ENCODE assay signal across 9 cellular contexts in genomic region chr7:5495581-5496375, GRCh38. TPM values are rescaled to one million over a fixed set of nuclear protein-coding genes. Genes with fewer than 3 reads are reported as not detected.
A peak's percentile ranks its signal among the peaks of the same experiment; 100 is the strongest.
DNase-seq lines count a peak whose midpoint lies in the region; ATAC-seq and TF ChIP-seq lines count a peak whose summit lies in the region.
"Had no signal": no experiment of that assay in that cellular context is flagged by ENCODE, and none has a peak within 500 bp of the region (broad histone marks: within the 10 kb centered on the region; RNA-seq: fewer than 3 reads in every experiment).

No MANE protein-coding gene starts in this region.

- H3K36me3 Mint-ChIP-seq in stimulated activated naive B cell treated with anti-CD40 and anti-IgM and Interleukin-4, amounts not matched to agents 10 μg/mL and 1 μg/mL and 100 μg/mL, for 72 hours, result peaks cover 23 to 29% of the 10 kb centered on the region in 2 donors
- H3K36me3 Mint-ChIP-seq in mesothelial cell of epicardium, result peaks cover 4% of the 10 kb centered on the region

- H3K4me3 Mint-ChIP-seq in stimulated activated naive B cell treated with anti-CD40 and anti-IgM and Interleukin-4, amounts not matched to agents 10 μg/mL and 1 μg/mL and 100 μg/mL, for 72 hours, result peak overlapping the region in 1 of 2 donors; percentile 49
- H3K4me3 Mint-ChIP-seq in mesothelial cell of epicardium, result no peak overlapping the region

- no peak for ATAC-seq in stimulated activated naive B cell treated with anti-CD40 and anti-IgM and Interleukin-4, amounts not matched to agents 10 μg/mL and 1 μg/mL and 100 μg/mL, for 72 hours (replicated peaks)
- ATAC-seq in HG03135 (IDR thresholded peaks at IDR 0.05; ENCODE audit: unreplicated experiment) (no peak), HG03378 (IDR thresholded peaks at IDR 0.05; ENCODE audit: unreplicated experiment) (no peak)

- H3K4me1 Mint-ChIP-seq in stimulated activated naive B cell treated with anti-CD40 and anti-IgM and Interleukin-4, amounts not matched to agents 10 μg/mL and 1 μg/mL and 100 μg/mL, for 72 hours, result peaks cover 34 to 49% of the 10 kb centered on the region in 2 donors
- H3K4me1 Mint-ChIP-seq in mesothelial cell of epicardium, result peaks cover 14% of the 10 kb centered on the region

- H3K9me3 Mint-ChIP-seq in stimulated activated naive B cell treated with anti-CD40 and anti-IgM and Interleukin-4, amounts not matched to agents 10 μg/mL and 1 μg/mL and 100 μg/mL, for 72 hours, result no peaks in the 10 kb centered on the region
- H3K9me3 Mint-ChIP-seq in mesothelial cell of epicardium, result no peaks in the 10 kb centered on the region

- DNase-seq in M059J (ENCODE audit: low read depth), result peak; percentile 67
- peak; percentile 34 to 96 (median 86) for DNase-seq in anterior cingulate cortex (lab: John Stamatoyannopoulos, UW)
- peak in 50 of 51 donors; percentile 32 to 92 (median 77) for DNase-seq in hypothalamus (lab: John Stamatoyannopoulos, UW)
- no peak for DNase-seq in stimulated activated naive B cell treated with anti-CD40 and anti-IgM and Interleukin-4, amounts not matched to agents 10 μg/mL and 1 μg/mL and 100 μg/mL, for 72 hours
- no peak for DNase-seq in epidermal melanocyte (ENCODE audit: insufficient read length, low spot score)
- no peak for DNase-seq in mesothelial cell of epicardium (ENCODE audit: low spot score in 2 of 2, unreplicated experiment in 2 of 2)
- DNase-seq: NCI-H345 had no signal

- H3K27ac Mint-ChIP-seq in stimulated activated naive B cell treated with anti-CD40 and anti-IgM and Interleukin-4, amounts not matched to agents 10 μg/mL and 1 μg/mL and 100 μg/mL, for 72 hours, result peak overlapping the region; percentile 37
- no peak overlapping the region for H3K27ac Mint-ChIP-seq in mesothelial cell of epicardium

- no peaks in the 10 kb centered on the region for H3K27me3 Mint-ChIP-seq in stimulated activated naive B cell treated with anti-CD40 and anti-IgM and Interleukin-4, amounts not matched to agents 10 μg/mL and 1 μg/mL and 100 μg/mL, for 72 hours
- H3K27me3 Mint-ChIP-seq in mesothelial cell of epicardium (ENCODE audit: low read depth), result no peaks in the 10 kb centered on the region

- no peak for TF ChIP-seq CTCF in mesothelial cell of epicardium (IDR thresholded peaks at IDR 0.05; ENCODE audit: unreplicated experiment)

RNA-seq across cellular contexts. Expression of gene FBXL18, which starts 17.8 kb away (rescaled TPM):
- total RNA-seq in M059J (2014; rRNA removed; shearing (Covaris generic)), result 7.3 and 9.9 TPM in 2 replicates
- 13.3 to 14.8 TPM (median 13.9 TPM) in 3 replicates for total RNA-seq in mesothelial cell of epicardium

RNA-seq across cellular contexts. Expression of gene ACTB, which starts 34.6 kb away (rescaled TPM):
- total RNA-seq in M059J (2014; rRNA removed; shearing (Covaris generic)), result 4,982 and 5,940 TPM in 2 replicates
- 3,506 to 3,552 TPM (median 3,513 TPM) in 3 replicates for total RNA-seq in mesothelial cell of epicardium

Comparison
In these comparisons a context has a peak if more than half of its experiments do, and no peak if none do; other contexts are left out.
1. DNase-seq: peak in M059J (single experiment), anterior cingulate cortex (58 of 58) and hypothalamus (50 of 51); none in stimulated activated naive B cell treated with anti-CD40 and anti-IgM and Interleukin-4, amounts not matched to agents 10 μg/mL and 1 μg/mL and 100 μg/mL, for 72 hours (single experiment), epidermal melanocyte (single experiment) and mesothelial cell of epicardium (0 of 2).